ENCODE assay signal across 8 cellular contexts in the genomic region with DNA sequence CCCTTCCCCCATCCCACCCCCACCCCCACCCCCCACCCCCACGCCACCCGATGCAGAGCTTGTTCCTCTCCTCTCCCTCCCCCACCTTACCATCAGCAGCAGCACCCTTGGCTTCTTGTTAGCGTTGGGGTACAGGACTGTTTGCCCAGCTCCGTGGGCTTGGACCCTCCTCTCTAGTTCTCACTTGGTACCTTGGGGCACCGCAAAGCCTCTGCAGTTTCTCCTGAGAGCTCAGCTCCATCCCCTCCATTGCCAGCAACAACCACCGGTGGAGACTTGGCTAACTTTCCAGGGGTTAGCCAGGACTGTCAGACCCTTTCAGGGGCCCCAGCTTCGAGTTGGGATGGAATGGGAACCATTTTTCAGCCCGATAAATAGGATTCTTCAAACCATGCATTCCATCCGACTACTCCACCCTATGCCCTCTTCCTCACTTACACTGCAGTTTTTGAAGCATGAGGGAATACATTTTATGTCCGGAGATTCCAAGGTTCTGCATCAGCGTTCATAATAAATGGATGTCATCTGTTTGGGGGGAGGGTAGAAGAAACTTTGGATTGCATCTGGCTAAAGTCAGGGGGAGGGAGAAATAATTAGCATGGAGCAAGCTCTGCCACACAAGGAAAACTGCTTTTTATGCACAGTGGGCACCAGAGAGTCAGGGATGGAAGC. TPM values are rescaled to one million over a fixed set of nuclear protein-coding genes. Genes with fewer than 3 reads are reported as not detected.
DNase-seq lines count a peak whose midpoint lies in the region; ATAC-seq and TF ChIP-seq lines count a peak whose summit lies in the region.

No MANE protein-coding gene starts in this region.

- no peak for TF ChIP-seq CTCF in foreskin fibroblast (IDR thresholded peaks at IDR 0.05; ENCODE audit: low read depth, low read length)

- H3K9me3 Mint-ChIP-seq in activated T-cell treated with anti-CD3 and anti-CD28 coated beads, Interleukin-2, amount 50 U/mL, for 4 hours: no peaks in the 10 kb centered on the region
- no peaks in the 10 kb centered on the region for H3K9me3 Mint-ChIP-seq in T-helper 1 cell treated with Interleukin-12 subunit alpha and Interleukin-12 subunit beta and Interleukin-4 antibody, amounts not matched to agents 30 μg/mL and 1 μg/mL, for 36 hours
- no peaks in the 10 kb centered on the region for H3K9me3 Mint-ChIP-seq in stimulated activated memory B cell treated with anti-CD40 and anti-IgM and Interleukin-4, amounts not matched to agents 10 μg/mL and 1 μg/mL and 100 μg/mL, for 72 hours

- peak overlapping the region; percentile 84 to 97 for H3K4me3 ChIP-seq in foreskin fibroblast (ENCODE audit: low read depth in 1 of 2, low read length in 2 of 2)

- peak overlapping the region; percentile 64 for H3K4me3 Mint-ChIP-seq in activated T-cell treated with anti-CD3 and anti-CD28 coated beads, Interleukin-2, amount 50 U/mL, for 4 hours
- peak overlapping the region; percentile 79 for H3K4me3 Mint-ChIP-seq in T-helper 1 cell treated with Interleukin-12 subunit alpha and Interleukin-12 subunit beta and Interleukin-4 antibody, amounts not matched to agents 30 μg/mL and 1 μg/mL, for 36 hours
- peak overlapping the region; percentile 87 for H3K4me3 Mint-ChIP-seq in stimulated activated memory B cell treated with anti-CD40 and anti-IgM and Interleukin-4, amounts not matched to agents 10 μg/mL and 1 μg/mL and 100 μg/mL, for 72 hours

- no peak overlapping the region for H3K27ac Mint-ChIP-seq in T-helper 1 cell treated with Interleukin-12 subunit alpha and Interleukin-12 subunit beta and Interleukin-4 antibody, amounts not matched to agents 30 μg/mL and 1 μg/mL, for 36 hours
- no peak overlapping the region for H3K27ac Mint-ChIP-seq in stimulated activated memory B cell treated with anti-CD40 and anti-IgM and Interleukin-4, amounts not matched to agents 10 μg/mL and 1 μg/mL and 100 μg/mL, for 72 hours

- no peak for ATAC-seq in activated T-cell treated with anti-CD3 and anti-CD28 coated beads, Interleukin-2, amount 50 U/mL, for 4 hours
- no peak for ATAC-seq in stimulated activated memory B cell treated with anti-CD40 and anti-IgM and Interleukin-4, amounts not matched to agents 10 μg/mL and 1 μg/mL and 100 μg/mL, for 72 hours
- ATAC-seq in esophagus mucosa: no peak

- peaks cover 53% of the 10 kb centered on the region for H3K27me3 Mint-ChIP-seq in activated T-cell treated with anti-CD3 and anti-CD28 coated beads, Interleukin-2, amount 50 U/mL, for 4 hours (ENCODE audit: low read depth)
- peaks cover 75% of the 10 kb centered on the region for H3K27me3 Mint-ChIP-seq in T-helper 1 cell treated with Interleukin-12 subunit alpha and Interleukin-12 subunit beta and Interleukin-4 antibody, amounts not matched to agents 30 μg/mL and 1 μg/mL, for 36 hours (ENCODE audit: low read depth)
- peaks cover 68% of the 10 kb centered on the region for H3K27me3 Mint-ChIP-seq in stimulated activated memory B cell treated with anti-CD40 and anti-IgM and Interleukin-4, amounts not matched to agents 10 μg/mL and 1 μg/mL and 100 μg/mL, for 72 hours

- peaks cover 17% of the 10 kb centered on the region for H3K4me1 Mint-ChIP-seq in activated T-cell treated with anti-CD3 and anti-CD28 coated beads, Interleukin-2, amount 50 U/mL, for 4 hours (ENCODE audit: low read depth)
- peaks cover 14% of the 10 kb centered on the region for H3K4me1 Mint-ChIP-seq in T-helper 1 cell treated with Interleukin-12 subunit alpha and Interleukin-12 subunit beta and Interleukin-4 antibody, amounts not matched to agents 30 μg/mL and 1 μg/mL, for 36 hours (ENCODE audit: low read depth)
- peaks cover 26% of the 10 kb centered on the region for H3K4me1 Mint-ChIP-seq in stimulated activated memory B cell treated with anti-CD40 and anti-IgM and Interleukin-4, amounts not matched to agents 10 μg/mL and 1 μg/mL and 100 μg/mL, for 72 hours

- DNase-seq in activated T-cell treated with anti-CD3 and anti-CD28 coated beads, Interleukin-2, amount 50 U/mL, for 4 hours: no peak
- DNase-seq in activated T-cell treated with anti-CD3 and anti-CD28 coated beads, Interleukin-2, amount 50 U/mL, for 1 hour: no peak
- DNase-seq in foreskin fibroblast (peak; percentile 89 to 95), pons (ENCODE audit: low spot score) (no peak)
- DNase-seq in stimulated activated naive CD4-positive, alpha-beta T cell treated with Interleukin-2 at 50 U/mL for 16 hours (lab: John Stamatoyannopoulos, UW): no peak

- no peaks in the 10 kb centered on the region for H3K36me3 Mint-ChIP-seq in activated T-cell treated with anti-CD3 and anti-CD28 coated beads, Interleukin-2, amount 50 U/mL, for 4 hours (ENCODE audit: insufficient read depth)
- no peaks in the 10 kb centered on the region for H3K36me3 Mint-ChIP-seq in T-helper 1 cell treated with Interleukin-12 subunit alpha and Interleukin-12 subunit beta and Interleukin-4 antibody, amounts not matched to agents 30 μg/mL and 1 μg/mL, for 36 hours (ENCODE audit: low read depth)
- no peaks in the 10 kb centered on the region for H3K36me3 Mint-ChIP-seq in stimulated activated memory B cell treated with anti-CD40 and anti-IgM and Interleukin-4, amounts not matched to agents 10 μg/mL and 1 μg/mL and 100 μg/mL, for 72 hours

RNA-seq across cellular contexts. Expression of a gene that starts 1.1 kb away (rescaled TPM):
- total RNA-seq in activated T-cell treated with anti-CD3 and anti-CD28 coated beads, Interleukin-2, amount 50 U/mL, for 4 hours: under 1 TPM; 0.23 to 0.46 (median 0.45) TPM
- 0.68 TPM for total RNA-seq in esophagus mucosa

Comparison
In these comparisons a context has a peak if more than half of its experiments do, and no peak if none do; other contexts are left out.
1. DNase-seq: peak in foreskin fibroblast (2 of 2); none in activated T-cell treated with anti-CD3 and anti-CD28 coated beads, Interleukin-2, amount 50 U/mL, for 4 hours (single experiment), activated T-cell treated with anti-CD3 and anti-CD28 coated beads, Interleukin-2, amount 50 U/mL, for 1 hour (single experiment), stimulated activated naive CD4-positive, alpha-beta T cell treated with Interleukin-2 at 50 U/mL for 16 hours (single experiment) and pons (single experiment).
2. Peak in every context shown above with its lines, with median percentiles within 50 percentile points of each other: H3K4me3 Mint-ChIP-seq.